Comparison of ENCODE assay signal across 8 cellular contexts in genomic region chr5:179698935-179699639, GRCh38. TPM values are rescaled to one million over a fixed set of nuclear protein-coding genes. Genes with fewer than 3 reads are reported as not detected.
A peak's percentile ranks its signal among the peaks of the same experiment; 100 is the strongest.
DNase-seq lines count a peak whose midpoint lies in the region; ATAC-seq, FAIRE-seq and TF ChIP-seq lines count a peak whose summit lies in the region.

CANX (plus strand) TSS chr5:179698967; CDS start chr5:179705682, 6,715 bp downstream.

- H3K36me3 Mint-ChIP-seq in activated T-helper 2 cell treated with anti-CD3 and anti-CD28 coated beads, Interferon-gamma antibody, Interleukin-2, Interleukin-4, amounts not matched to agents 10 μg/mL and 5 μg/mL and 100 μg/mL, durations not matched to agents 14 hours and 24 hours and 36 hours (ENCODE audit: low read depth) = peaks cover 42% of the 10 kb centered on the region

- peak within 1 kb of the TSS; percentile 85 to 100 (median 97) for H3K27ac ChIP-seq in heart right ventricle
- peak within 1 kb of the TSS; percentile 96 for H3K27ac ChIP-seq in rectal smooth muscle tissue (ENCODE audit: low read depth, low read length)

- no peak for TF ChIP-seq CTCF in heart right ventricle (IDR thresholded peaks at IDR 0.05)

- DNase-seq in GM12892 (ENCODE audit: insufficient read length) (no peak), heart right ventricle (no peak), dedifferentiated amniotic fluid mesenchymal stem cell (ENCODE audit: extremely low spot score) (no peak), KG1 (lab: John Stamatoyannopoulos, UW) (no peak)
- DNase-seq in activated T-helper 2 cell treated with anti-CD3 and anti-CD28 coated beads, Interferon-gamma antibody, Interleukin-2, Interleukin-4, amounts not matched to agents 10 μg/mL and 5 μg/mL and 100 μg/mL, durations not matched to agents 14 hours and 24 hours and 36 hours (ENCODE audit: low spot score) = no peak

- TF ChIP-seq POLR2A in GM12892 (IDR thresholded peaks at IDR 0.05; ENCODE audit: low read depth, low read length) = peak; percentile 65

- H3K9ac ChIP-seq in rectal smooth muscle tissue (ENCODE audit: low read length) = peak within 1 kb of the TSS; percentile 96

- H3K27me3 ChIP-seq in heart right ventricle (no peaks in the 10 kb centered on the region), rectal smooth muscle tissue (ENCODE audit: control insufficient read depth, insufficient read depth, low read length) (no peaks in the 10 kb centered on the region)

- peak within 1 kb of the TSS; percentile 100 for H3K27ac Mint-ChIP-seq in activated T-helper 2 cell treated with anti-CD3 and anti-CD28 coated beads, Interferon-gamma antibody, Interleukin-2, Interleukin-4, amounts not matched to agents 10 μg/mL and 5 μg/mL and 100 μg/mL, durations not matched to agents 14 hours and 24 hours and 36 hours

- 0% methylated on average over 55 to 58 of the region's 59 CpGs for WGBS in heart right ventricle, 2 donors

- H3K27me3 Mint-ChIP-seq in activated T-helper 2 cell treated with anti-CD3 and anti-CD28 coated beads, Interferon-gamma antibody, Interleukin-2, Interleukin-4, amounts not matched to agents 10 μg/mL and 5 μg/mL and 100 μg/mL, durations not matched to agents 14 hours and 24 hours and 36 hours (ENCODE audit: low read depth) = no peaks in the 10 kb centered on the region

- H3K4me1 ChIP-seq in heart right ventricle (peaks cover 4 to 62% (median 39%) of the 10 kb centered on the region in 9 donors), rectal smooth muscle tissue (ENCODE audit: control insufficient read depth, insufficient read depth, low read length) (peaks cover 14% of the 10 kb centered on the region)

- no peaks in the 10 kb centered on the region for H3K9me3 ChIP-seq in heart right ventricle

- intact Hi-C loops in activated T-helper 2 cell treated with anti-CD3 and anti-CD28 coated beads, Interferon-gamma antibody, Interleukin-2, Interleukin-4, amounts not matched to agents 10 μg/mL and 5 μg/mL and 100 μg/mL, durations not matched to agents 14 hours and 24 hours and 36 hours (cut with micrococcal nuclease) = loop anchor here (1.0 to 10.0 kb wide), 6 partner anchors 21 to 149 kb away; partner anchors contain the start of genes HNRNPH1, MAML1, MGAT4B and RUFY1
- intact Hi-C loops in heart right ventricle (cut with DNase I) = loop anchor here in 5 of 10 donors (1.0 to 5.0 kb wide), 5 partner anchors 21 to 34 kb away; partner anchors contain the start of gene MAML1 (in 3 of the 5)

- H3K9me3 Mint-ChIP-seq in activated T-helper 2 cell treated with anti-CD3 and anti-CD28 coated beads, Interferon-gamma antibody, Interleukin-2, Interleukin-4, amounts not matched to agents 10 μg/mL and 5 μg/mL and 100 μg/mL, durations not matched to agents 14 hours and 24 hours and 36 hours = no peaks in the 10 kb centered on the region

- H3K36me3 ChIP-seq in heart right ventricle (peaks cover 0 to 27% (median 1%) of the 10 kb centered on the region in 9 donors), rectal smooth muscle tissue (ENCODE audit: control insufficient read depth, insufficient read depth, low read length) (no peaks in the 10 kb centered on the region)

- H3K4me3 ChIP-seq in heart right ventricle (peak within 1 kb of the TSS; percentile 57 to 99 (median 89)), rectal smooth muscle tissue (ENCODE audit: low read length) (peak within 1 kb of the TSS; percentile 95)

- peak; percentile 3 for ATAC-seq in HG02943 (IDR thresholded peaks at IDR 0.05; ENCODE audit: low read depth, unreplicated experiment)
- peak in 6 of 8 donors; percentile 0 to 21 (median 4) for ATAC-seq in heart right ventricle
- ATAC-seq in HG02588 (IDR thresholded peaks at IDR 0.05; ENCODE audit: unreplicated experiment) = no peak

- peak within 1 kb of the TSS; percentile 99 for H3K4me3 Mint-ChIP-seq in activated T-helper 2 cell treated with anti-CD3 and anti-CD28 coated beads, Interferon-gamma antibody, Interleukin-2, Interleukin-4, amounts not matched to agents 10 μg/mL and 5 μg/mL and 100 μg/mL, durations not matched to agents 14 hours and 24 hours and 36 hours (ENCODE audit: low read depth)

- H3K4me1 Mint-ChIP-seq in activated T-helper 2 cell treated with anti-CD3 and anti-CD28 coated beads, Interferon-gamma antibody, Interleukin-2, Interleukin-4, amounts not matched to agents 10 μg/mL and 5 μg/mL and 100 μg/mL, durations not matched to agents 14 hours and 24 hours and 36 hours (ENCODE audit: low read depth) = peaks cover 35% of the 10 kb centered on the region

- no peak for FAIRE-seq in GM12892 (lab: Jason Lieb, UNC)

RNA-seq across cellular contexts. Expression of gene CANX, which starts in this region (rescaled TPM):
- polyA plus RNA-seq in GM12892 (2012; ENCODE audit: missing spikeins) = 229 TPM
- total RNA-seq in activated T-helper 2 cell treated with anti-CD3 and anti-CD28 coated beads, Interferon-gamma antibody, Interleukin-2, Interleukin-4, amounts not matched to agents 10 μg/mL and 5 μg/mL and 100 μg/mL, durations not matched to agents 14 hours and 24 hours and 36 hours = 603 and 609 TPM in 2 replicates
- total RNA-seq in heart right ventricle = 100 to 1,000 TPM; 372 to 659 (median 492) TPM
- 100 to 1,000 TPM in 1 of 2 donors, 10 to 100 TPM in 1; 90.9 to 212 TPM for polyA plus RNA-seq in heart right ventricle
